16 cellular contexts compared by ENCODE assay signal in the genomic region with DNA sequence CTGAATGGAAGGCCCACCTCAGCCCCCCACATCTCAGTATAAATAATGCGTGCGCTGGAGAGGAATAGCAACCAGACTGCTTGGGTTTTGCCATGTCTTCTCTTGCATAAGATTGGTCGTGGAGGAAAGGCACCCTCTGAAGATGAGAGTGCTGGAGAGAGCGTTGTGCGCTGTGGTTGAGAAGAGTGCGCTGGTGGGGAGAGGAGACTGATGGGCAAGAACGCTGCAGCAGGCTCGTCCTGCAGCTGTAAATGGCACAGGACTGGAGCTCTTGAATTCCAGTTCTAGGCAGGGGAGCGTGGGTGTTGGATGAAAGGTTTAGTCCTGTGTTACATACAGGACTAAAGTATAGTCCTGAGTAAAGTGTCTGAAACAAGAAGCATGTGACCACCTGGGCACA. TPM values are rescaled to one million over a fixed set of nuclear protein-coding genes. Genes with fewer than 3 reads are reported as not detected.
DNase-seq lines count a peak whose midpoint lies in the region; ATAC-seq and TF ChIP-seq lines count a peak whose summit lies in the region.
"Had no signal": no experiment of that assay in that cellular context is flagged by ENCODE, and none has a peak within 500 bp of the region (broad histone marks: within the 10 kb centered on the region; RNA-seq: fewer than 3 reads in every experiment).

No MANE protein-coding gene starts in this region.

- no peaks in the 10 kb centered on the region for H3K79me2 ChIP-seq in fibroblast of lung (ENCODE audit: control insufficient read depth, insufficient read depth, low read length)

- no peak for ATAC-seq in activated T-cell treated with anti-CD3 and anti-CD28 coated beads, Interleukin-2, amount 50 U/mL, for 72 hours (replicated peaks in 1 of 2)
- ATAC-seq in activated T-cell treated with anti-CD3 and anti-CD28 coated beads, Interleukin-2, amount 50 U/mL, for 4 hours: no peak
- ATAC-seq: activated CD4-positive, CD25-positive, alpha-beta regulatory T cell treated with anti-CD3 and anti-CD28 coated beads, Interleukin-2, amount 50 U/mL, for 24 hours had no signal

- H3K4me2 ChIP-seq in fibroblast of lung (ENCODE audit: extremely low read depth, insufficient read depth, low read length): peak overlapping the region; percentile 38
- H3K4me2 ChIP-seq: A549 had no signal

- H3K4me1 ChIP-seq in fibroblast of lung (ENCODE audit: control insufficient read depth, extremely low read depth, insufficient read depth, low read length): peaks cover 19% of the 10 kb centered on the region
- H3K4me1 ChIP-seq in muscle layer of colon (ENCODE audit: insufficient read depth, low read length): peaks cover 50% of the 10 kb centered on the region
- H3K4me1 ChIP-seq: suprapubic skin had no signal

- TF ChIP-seq CTCF in fibroblast of lung (conservative IDR thresholded peaks at IDR 0.05 in 1 of 2, IDR thresholded peaks at IDR 0.05 in 1 of 2; ENCODE audit: low read depth in 1 of 2, low read length in 2 of 2) (no peak), type B pancreatic cell (conservative IDR thresholded peaks at IDR 0.05) (no peak)

- no peak for DNase-seq in activated T-cell treated with anti-CD3 and anti-CD28 coated beads, Interleukin-2, amount 50 U/mL, for 72 hours
- no peak for DNase-seq in activated T-cell treated with anti-CD3 and anti-CD28 coated beads, Interleukin-2, amount 50 U/mL, for 4 hours
- DNase-seq in fibroblast of lung (ENCODE audit: low read depth in 2 of 2) (no peak), type B pancreatic cell (ENCODE audit: extremely low spot score, unreplicated experiment) (no peak), MV-4-11 (lab: John Stamatoyannopoulos, UW) (no peak), cerebellum (ENCODE audit: low spot score) (no peak), SKM-1 (lab: John Stamatoyannopoulos, UW; ENCODE audit: unreplicated experiment) (no peak)
- DNase-seq: activated T-cell treated with anti-CD3 and anti-CD28 coated beads, Interleukin-2, amount 50 U/mL, for 24 hours; effector CD8-positive, alpha-beta T cell; GF-D8; NCI-H2029 treated with DMSO at 0.1 percent for 48 hours; stimulated activated CD4-positive, alpha-beta T cell treated with anti-CD3 and anti-CD28 coated beads, Interleukin-12 subunit alpha, Interleukin-12 subunit beta, amount 100 ng/mL, for 4 hours had no signal

- H4K20me1 ChIP-seq in fibroblast of lung (ENCODE audit: control insufficient read depth, extremely low read depth, insufficient read depth, low read length): no peaks in the 10 kb centered on the region

- no peak overlapping the region for H3K4me3 ChIP-seq in fibroblast of lung (replicated peaks in 1 of 4; ENCODE audit: control extremely low read depth in 1 of 4, insufficient read depth in 1 of 4, low read depth in 3 of 4, low read length in 4 of 4)
- H3K4me3 ChIP-seq in muscle layer of colon (ENCODE audit: low read depth in 1 of 2, low read length in 2 of 2): no peak overlapping the region
- H3K4me3 ChIP-seq: A549, suprapubic skin had no signal

- no peaks in the 10 kb centered on the region for H3K9me3 ChIP-seq in fibroblast of lung (ENCODE audit: control insufficient read depth, insufficient read depth, low read depth, low read length)
- no peaks in the 10 kb centered on the region for H3K9me3 ChIP-seq in muscle layer of colon (ENCODE audit: low read length)
- H3K9me3 ChIP-seq: suprapubic skin had no signal

- no peak overlapping the region for H3K4me3 Mint-ChIP-seq in activated T-cell treated with anti-CD3 and anti-CD28 coated beads, Interleukin-2, amount 50 U/mL, for 72 hours
- no peak overlapping the region for H3K4me3 Mint-ChIP-seq in activated T-cell treated with anti-CD3 and anti-CD28 coated beads, Interleukin-2, amount 50 U/mL, for 4 hours
- H3K4me3 Mint-ChIP-seq in type B pancreatic cell: no peak overlapping the region
- H3K4me3 Mint-ChIP-seq: activated T-cell treated with anti-CD3 and anti-CD28 coated beads, Interleukin-2, amount 50 U/mL, for 24 hours had no signal

- no peak overlapping the region for H2AFZ ChIP-seq in fibroblast of lung (ENCODE audit: low read length)

- H3K9ac ChIP-seq in fibroblast of lung (ENCODE audit: insufficient read depth, low read length) (no peak overlapping the region), muscle layer of colon (ENCODE audit: low read length) (no peak overlapping the region)

- peak overlapping the region; percentile 18 for H3K27ac Mint-ChIP-seq in activated T-cell treated with anti-CD3 and anti-CD28 coated beads, Interleukin-2, amount 50 U/mL, for 72 hours
- H3K27ac Mint-ChIP-seq in type B pancreatic cell: peak overlapping the region; percentile 76
- H3K27ac Mint-ChIP-seq: activated T-cell treated with anti-CD3 and anti-CD28 coated beads, Interleukin-2, amount 50 U/mL, for 24 hours had no signal

- no peaks in the 10 kb centered on the region for H3K9me3 Mint-ChIP-seq in activated T-cell treated with anti-CD3 and anti-CD28 coated beads, Interleukin-2, amount 50 U/mL, for 72 hours
- H3K9me3 Mint-ChIP-seq in activated T-cell treated with anti-CD3 and anti-CD28 coated beads, Interleukin-2, amount 50 U/mL, for 4 hours: no peaks in the 10 kb centered on the region
- H3K9me3 Mint-ChIP-seq in type B pancreatic cell: peaks cover 9% of the 10 kb centered on the region
- H3K9me3 Mint-ChIP-seq: activated T-cell treated with anti-CD3 and anti-CD28 coated beads, Interleukin-2, amount 50 U/mL, for 24 hours had no signal

- H3K27me3 ChIP-seq in fibroblast of lung (ENCODE audit: control insufficient read depth, insufficient read depth, low read length): no peaks in the 10 kb centered on the region
- no peaks in the 10 kb centered on the region for H3K27me3 ChIP-seq in muscle layer of colon (ENCODE audit: control insufficient read depth in 1 of 2, insufficient read depth in 2 of 2, low read length in 2 of 2)
- H3K27me3 ChIP-seq: suprapubic skin had no signal

- H3K36me3 ChIP-seq in fibroblast of lung (ENCODE audit: control insufficient read depth, insufficient read depth, low read length) (peaks cover 2% of the 10 kb centered on the region), muscle layer of colon (ENCODE audit: insufficient read depth, low read length) (peaks cover 24% of the 10 kb centered on the region)

- H3K4me1 Mint-ChIP-seq in activated T-cell treated with anti-CD3 and anti-CD28 coated beads, Interleukin-2, amount 50 U/mL, for 72 hours (ENCODE audit: low read depth): peaks cover under 1% of the 10 kb centered on the region
- H3K4me1 Mint-ChIP-seq in activated T-cell treated with anti-CD3 and anti-CD28 coated beads, Interleukin-2, amount 50 U/mL, for 4 hours (ENCODE audit: low read depth): peaks cover 9% of the 10 kb centered on the region
- H3K4me1 Mint-ChIP-seq in type B pancreatic cell (ENCODE audit: unreplicated experiment): peaks cover 28% of the 10 kb centered on the region

- peaks cover 4 to 30% of the 10 kb centered on the region in 2 donors for H3K36me3 Mint-ChIP-seq in activated T-cell treated with anti-CD3 and anti-CD28 coated beads, Interleukin-2, amount 50 U/mL, for 72 hours (ENCODE audit: insufficient read depth in 2 of 2)
- peaks cover 36% of the 10 kb centered on the region for H3K36me3 Mint-ChIP-seq in activated T-cell treated with anti-CD3 and anti-CD28 coated beads, Interleukin-2, amount 50 U/mL, for 4 hours (ENCODE audit: insufficient read depth)
- peaks cover 55% of the 10 kb centered on the region for H3K36me3 Mint-ChIP-seq in type B pancreatic cell

- H3K27ac ChIP-seq in fibroblast of lung (ENCODE audit: insufficient read depth, low read length) (peak overlapping the region; percentile 66), muscle layer of colon (ENCODE audit: low read depth, low read length) (peak overlapping the region; percentile 84)
- H3K27ac ChIP-seq: A549, suprapubic skin had no signal

- no peaks in the 10 kb centered on the region for H3K27me3 Mint-ChIP-seq in activated T-cell treated with anti-CD3 and anti-CD28 coated beads, Interleukin-2, amount 50 U/mL, for 72 hours (ENCODE audit: low read depth)
- H3K27me3 Mint-ChIP-seq in activated T-cell treated with anti-CD3 and anti-CD28 coated beads, Interleukin-2, amount 50 U/mL, for 4 hours (ENCODE audit: low read depth): no peaks in the 10 kb centered on the region
- no peaks in the 10 kb centered on the region for H3K27me3 Mint-ChIP-seq in type B pancreatic cell
- H3K27me3 Mint-ChIP-seq: activated T-cell treated with anti-CD3 and anti-CD28 coated beads, Interleukin-2, amount 50 U/mL, for 24 hours had no signal

RNA-seq across cellular contexts. Expression of a gene that starts 51.5 kb away (rescaled TPM):
- 10 to 100 TPM; 33.3 to 52.3 TPM for total RNA-seq in activated T-cell treated with anti-CD3 and anti-CD28 coated beads, Interleukin-2, amount 50 U/mL, for 72 hours
- 10 to 100 TPM; 38.6 to 40.4 (median 39.6) TPM for total RNA-seq in activated T-cell treated with anti-CD3 and anti-CD28 coated beads, Interleukin-2, amount 50 U/mL, for 4 hours
- total RNA-seq in fibroblast of lung: 21.1 and 23.8 TPM in 2 replicates
- 17.5 and 23.9 TPM in 2 replicates for polyA plus RNA-seq in fibroblast of lung
- 9.8 and 12.7 TPM in 2 replicates for polyA plus RNA-seq in fibroblast of lung (2012)
- 14.9 and 18.0 TPM in 2 replicates for polyA minus RNA-seq in fibroblast of lung (ENCODE audit: low replicate concordance)
- total RNA-seq in type B pancreatic cell (ENCODE audit: low replicate concordance): 29.7 and 41.9 TPM in 2 replicates
- total RNA-seq in cerebellum: 33.8 TPM

RNA-seq across cellular contexts. Expression of a gene that starts 51.8 kb away (rescaled TPM):
- 10 to 100 TPM; 25.8 to 26.6 TPM for total RNA-seq in activated T-cell treated with anti-CD3 and anti-CD28 coated beads, Interleukin-2, amount 50 U/mL, for 72 hours
- 10 to 100 TPM; 31.3 to 35.5 (median 35.0) TPM for total RNA-seq in activated T-cell treated with anti-CD3 and anti-CD28 coated beads, Interleukin-2, amount 50 U/mL, for 4 hours
- total RNA-seq in fibroblast of lung (15.9 and 20.0 TPM in 2 replicates), type B pancreatic cell (ENCODE audit: low replicate concordance) (25.1 and 43.8 TPM in 2 replicates), cerebellum (34.8 TPM)
- 12.6 and 17.9 TPM in 2 replicates for polyA plus RNA-seq in fibroblast of lung
- 7.5 and 11.8 TPM in 2 replicates for polyA plus RNA-seq in fibroblast of lung (2012)
- 22.2 and 30.7 TPM in 2 replicates for polyA minus RNA-seq in fibroblast of lung (ENCODE audit: low replicate concordance)
